1 cellular context compared by ENCODE assay signal in genomic region chr6:26026833-26027490, GRCh38.
TF ChIP-seq lines count a peak whose summit lies in the region.

No MANE protein-coding gene starts in this region.

TF ChIP-seq in K562, 482 proteins besides CTCF, POLR2A, EP300 and RAD21 (continued from another document):
- TF ChIP-seq, protein P1, sequence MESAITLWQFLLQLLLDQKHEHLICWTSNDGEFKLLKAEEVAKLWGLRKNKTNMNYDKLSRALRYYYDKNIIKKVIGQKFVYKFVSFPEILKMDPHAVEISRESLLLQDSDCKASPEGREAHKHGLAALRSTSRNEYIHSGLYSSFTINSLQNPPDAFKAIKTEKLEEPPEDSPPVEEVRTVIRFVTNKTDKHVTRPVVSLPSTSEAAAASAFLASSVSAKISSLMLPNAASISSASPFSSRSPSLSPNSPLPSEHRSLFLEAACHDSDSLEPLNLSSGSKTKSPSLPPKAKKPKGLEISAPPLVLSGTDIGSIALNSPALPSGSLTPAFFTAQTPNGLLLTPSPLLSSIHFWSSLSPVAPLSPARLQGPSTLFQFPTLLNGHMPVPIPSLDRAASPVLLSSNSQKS (CRISPR knock-in tag; IDR thresholded peaks at IDR 0.05): peak; percentile 85; the same call in 1 of the 2 replicates
- TF ChIP-seq TGIF2 (CRISPR knock-in tag; IDR thresholded peaks at IDR 0.05) (no peak), ZEB2 (IDR thresholded peaks at IDR 0.05) (peak; percentile 92), TSC22D4 (tag; IDR thresholded peaks at IDR 0.05) (no peak), KHSRP (IDR thresholded peaks at IDR 0.05) (0 out of 2 replicates have a peak, but pooled peaks have one; percentile 54), CREB3L1 (IDR thresholded peaks at IDR 0.05; ENCODE audit: borderline replicate concordance, low read depth) (peak; percentile 78), ZNF583 (CRISPR knock-in tag; IDR thresholded peaks at IDR 0.05) (no peak; the same call in 1 of the 2 replicates), SIN3B (IDR thresholded peaks at IDR 0.05; ENCODE audit: low read depth) (peak; percentile 53; the same call in 1 of the 2 replicates), MTA3 (IDR thresholded peaks at IDR 0.05; ENCODE audit: borderline replicate concordance) (peak; percentile 99), PHF20 (IDR thresholded peaks at IDR 0.05; ENCODE audit: partially characterized antibody) (peak; percentile 87), BACH1 (tag; IDR thresholded peaks at IDR 0.05) (no peak), HNRNPLL (IDR thresholded peaks at IDR 0.05; ENCODE audit: low read depth, low read length, poor library complexity, severe bottlenecking) (peak; percentile 87), SP2 (IDR thresholded peaks at IDR 0.05; ENCODE audit: extremely low read depth, low read depth, low read length, poor library complexity, severe bottlenecking) (no peak), NCOR1 (IDR thresholded peaks at IDR 0.05) (peak; percentile 90), ZNF584 (CRISPR knock-in tag; IDR thresholded peaks at IDR 0.05; ENCODE audit: low read depth) (no peak), ZFP91 (CRISPR knock-in tag; IDR thresholded peaks at IDR 0.05) (peak; percentile 74; the same call in 1 of the 2 replicates), ADNP (tag; IDR thresholded peaks at IDR 0.05) (no peak), ZNF277 (CRISPR knock-in tag; IDR thresholded peaks at IDR 0.05; ENCODE audit: borderline replicate concordance) (no peak), NFE2 (IDR thresholded peaks at IDR 0.05; ENCODE audit: low read depth) (peak; percentile 26), NR1H2 (CRISPR knock-in tag; IDR thresholded peaks at IDR 0.05) (0 out of 2 replicates have a peak, but pooled peaks have one; percentile 62), ZNF184 (CRISPR knock-in tag; IDR thresholded peaks at IDR 0.05) (no peak), MEF2D (tag; conservative IDR thresholded peaks at IDR 0.05; ENCODE audit: low read depth) (0 out of 2 replicates have a peak, but pooled peaks have one; percentile 41), LCOR (CRISPR knock-in tag; IDR thresholded peaks at IDR 0.05) (peak; percentile 89), OTX1 (CRISPR knock-in tag; IDR thresholded peaks at IDR 0.05) (peak; percentile 96), BDP1 (IDR thresholded peaks at IDR 0.05; ENCODE audit: insufficient read depth, insufficient read length) (no peak), SMAD1 (IDR thresholded peaks at IDR 0.05; ENCODE audit: low read depth, low read length, partially characterized antibody) (peak; percentile 100), NR2C2 (CRISPR knock-in tag; IDR thresholded peaks at IDR 0.05) (peak; percentile 84; the same call in 1 of the 2 replicates), NR2C2 (tag; IDR thresholded peaks at IDR 0.05) (no peak), KLF13 (tag; IDR thresholded peaks at IDR 0.05; ENCODE audit: borderline replicate concordance, low read depth) (peak; percentile 86), HCFC1 (IDR thresholded peaks at IDR 0.05; ENCODE audit: low read depth, low read length) (peak; percentile 56), ZSCAN32 (CRISPR knock-in tag; IDR thresholded peaks at IDR 0.05) (peak; percentile 78; the same call in 1 of the 2 replicates), YY1 (IDR thresholded peaks at IDR 0.05; ENCODE audit: borderline replicate concordance in 1 of 3, control insufficient read depth in 1 of 3, extremely low read depth in 1 of 3, insufficient read depth in 3 of 3, insufficient read length in 1 of 3, insufficient replicate concordance in 2 of 3, low read depth in 1 of 3, low read length in 2 of 3) (peak in 2 of 3 experiments; percentile 53 to 79), FOXJ2 (tag; IDR thresholded peaks at IDR 0.05) (peak; percentile 58), ZNF280B (CRISPR knock-in tag; IDR thresholded peaks at IDR 0.05) (peak; percentile 66; the same call in 1 of the 2 replicates), ARID1B (IDR thresholded peaks at IDR 0.05) (peak; percentile 72), SMARCC2 (IDR thresholded peaks at IDR 0.05; ENCODE audit: low read depth) (no peak), ZNF41 (CRISPR knock-in tag; conservative IDR thresholded peaks at IDR 0.05) (0 out of 2 replicates have a peak, but pooled peaks have one; percentile 40), CAMTA2 (CRISPR knock-in tag; conservative IDR thresholded peaks at IDR 0.05) (peak; percentile 97; the same call in 1 of the 2 replicates)
- TF ChIP-seq, protein P2, sequence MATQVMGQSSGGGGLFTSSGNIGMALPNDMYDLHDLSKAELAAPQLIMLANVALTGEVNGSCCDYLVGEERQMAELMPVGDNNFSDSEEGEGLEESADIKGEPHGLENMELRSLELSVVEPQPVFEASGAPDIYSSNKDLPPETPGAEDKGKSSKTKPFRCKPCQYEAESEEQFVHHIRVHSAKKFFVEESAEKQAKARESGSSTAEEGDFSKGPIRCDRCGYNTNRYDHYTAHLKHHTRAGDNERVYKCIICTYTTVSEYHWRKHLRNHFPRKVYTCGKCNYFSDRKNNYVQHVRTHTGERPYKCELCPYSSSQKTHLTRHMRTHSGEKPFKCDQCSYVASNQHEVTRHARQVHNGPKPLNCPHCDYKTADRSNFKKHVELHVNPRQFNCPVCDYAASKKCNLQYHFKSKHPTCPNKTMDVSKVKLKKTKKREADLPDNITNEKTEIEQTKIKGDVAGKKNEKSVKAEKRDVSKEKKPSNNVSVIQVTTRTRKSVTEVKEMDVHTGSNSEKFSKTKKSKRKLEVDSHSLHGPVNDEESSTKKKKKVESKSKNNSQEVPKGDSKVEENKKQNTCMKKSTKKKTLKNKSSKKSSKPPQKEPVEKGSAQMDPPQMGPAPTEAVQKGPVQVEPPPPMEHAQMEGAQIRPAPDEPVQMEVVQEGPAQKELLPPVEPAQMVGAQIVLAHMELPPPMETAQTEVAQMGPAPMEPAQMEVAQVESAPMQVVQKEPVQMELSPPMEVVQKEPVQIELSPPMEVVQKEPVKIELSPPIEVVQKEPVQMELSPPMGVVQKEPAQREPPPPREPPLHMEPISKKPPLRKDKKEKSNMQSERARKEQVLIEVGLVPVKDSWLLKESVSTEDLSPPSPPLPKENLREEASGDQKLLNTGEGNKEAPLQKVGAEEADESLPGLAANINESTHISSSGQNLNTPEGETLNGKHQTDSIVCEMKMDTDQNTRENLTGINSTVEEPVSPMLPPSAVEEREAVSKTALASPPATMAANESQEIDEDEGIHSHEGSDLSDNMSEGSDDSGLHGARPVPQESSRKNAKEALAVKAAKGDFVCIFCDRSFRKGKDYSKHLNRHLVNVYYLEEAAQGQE (CRISPR knock-in tag; IDR thresholded peaks at IDR 0.05; ENCODE audit: low read depth): peak; percentile 23; the same call in 1 of the 2 replicates
- TF ChIP-seq, protein P3, sequence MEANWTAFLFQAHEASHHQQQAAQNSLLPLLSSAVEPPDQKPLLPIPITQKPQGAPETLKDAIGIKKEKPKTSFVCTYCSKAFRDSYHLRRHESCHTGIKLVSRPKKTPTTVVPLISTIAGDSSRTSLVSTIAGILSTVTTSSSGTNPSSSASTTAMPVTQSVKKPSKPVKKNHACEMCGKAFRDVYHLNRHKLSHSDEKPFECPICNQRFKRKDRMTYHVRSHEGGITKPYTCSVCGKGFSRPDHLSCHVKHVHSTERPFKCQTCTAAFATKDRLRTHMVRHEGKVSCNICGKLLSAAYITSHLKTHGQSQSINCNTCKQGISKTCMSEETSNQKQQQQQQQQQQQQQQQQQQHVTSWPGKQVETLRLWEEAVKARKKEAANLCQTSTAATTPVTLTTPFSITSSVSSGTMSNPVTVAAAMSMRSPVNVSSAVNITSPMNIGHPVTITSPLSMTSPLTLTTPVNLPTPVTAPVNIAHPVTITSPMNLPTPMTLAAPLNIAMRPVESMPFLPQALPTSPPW (CRISPR knock-in tag; IDR thresholded peaks at IDR 0.05): peak; percentile 32; the same call in 1 of the 2 replicates
